ENCODE assay signal across 8 cellular contexts in the genomic region with DNA sequence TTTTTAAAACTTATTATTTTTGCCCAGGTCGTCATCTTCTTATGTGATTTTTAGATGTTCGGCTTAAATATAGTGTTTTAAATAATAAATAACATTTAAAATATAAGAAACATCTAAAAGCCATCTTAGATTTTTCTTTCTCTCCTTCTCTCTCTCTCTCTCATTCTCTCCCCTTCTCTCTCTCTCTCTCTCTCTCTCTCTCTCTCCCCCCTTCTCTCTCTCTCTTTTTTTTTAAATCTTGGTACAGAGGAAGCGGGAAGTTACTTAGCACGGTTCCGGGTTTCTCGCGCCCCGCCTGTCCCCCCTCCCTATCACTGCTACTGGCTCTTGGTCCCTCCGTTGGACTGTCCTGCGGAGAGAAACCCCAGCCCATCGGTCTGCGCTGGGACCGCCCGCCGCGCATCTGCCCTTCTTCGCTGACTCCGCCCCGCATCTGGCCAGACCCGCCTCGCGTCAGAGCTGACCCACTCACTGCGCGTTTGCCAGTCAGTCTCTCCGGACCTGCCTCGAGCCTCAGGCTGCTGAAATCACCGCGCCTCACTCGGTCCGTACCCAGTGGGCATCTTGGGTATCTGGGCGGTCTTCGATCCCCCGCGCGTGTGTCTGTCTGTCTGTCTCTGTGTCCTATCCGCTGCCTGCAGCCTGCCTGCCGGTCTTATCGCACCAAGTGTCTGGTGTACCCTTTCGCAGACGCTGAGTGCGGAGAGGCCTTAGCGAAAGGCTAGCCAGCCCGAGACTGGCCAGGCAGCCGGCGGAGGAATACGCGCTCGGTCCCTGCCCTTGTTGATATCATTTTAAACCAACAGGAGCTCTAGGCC. TPM values are rescaled to one million over a fixed set of nuclear protein-coding genes. Genes with fewer than 3 reads are reported as not detected.
DNase-seq lines count a peak whose midpoint lies in the region; ATAC-seq and TF ChIP-seq lines count a peak whose summit lies in the region.

A gene (plus strand): TSS at position 489 of the 818 bp plus-strand sequence. CDS start 739 bp downstream, outside the sequence.

- 14% methylated on average over 42 of the region's 48 CpGs for WGBS in esophagus muscularis mucosa
- WGBS in upper lobe of left lung, 2 donors: 12 to 17% methylated on average over 23 to 47 of the region's 48 CpGs

- no peak for TF ChIP-seq EP300 in esophagus muscularis mucosa (IDR thresholded peaks at IDR 0.05)
- no peak for TF ChIP-seq EP300 in upper lobe of left lung (IDR thresholded peaks at IDR 0.05)

- peak within 1 kb of the TSS; percentile 93 for H3K4me3 Mint-ChIP-seq in mesothelial cell of epicardium

- intact Hi-C loops in esophagus muscularis mucosa (cut with DNase I): no loop called here

- TF ChIP-seq CTCF in esophagus muscularis mucosa (IDR thresholded peaks at IDR 0.05) (no peak), mesothelial cell of epicardium (IDR thresholded peaks at IDR 0.05; ENCODE audit: unreplicated experiment) (no peak), upper lobe of left lung (IDR thresholded peaks at IDR 0.05) (no peak)

- H3K4me3 ChIP-seq in ACC112 (ENCODE audit: low read depth, low read length): peak within 1 kb of the TSS; percentile 72
- H3K4me3 ChIP-seq in esophagus muscularis mucosa: peak within 1 kb of the TSS; percentile 53 to 64 (median 59)
- peak within 1 kb of the TSS in 3 of 4 donors; percentile 33 to 49 (median 49) for H3K4me3 ChIP-seq in upper lobe of left lung

- peak within 1 kb of the TSS; percentile 97 for H3K27ac Mint-ChIP-seq in mesothelial cell of epicardium

- no peaks in the 10 kb centered on the region for H3K27me3 ChIP-seq in ACC112 (ENCODE audit: insufficient read depth, low read length)
- H3K27me3 ChIP-seq in esophagus muscularis mucosa: no peaks in the 10 kb centered on the region
- no peaks in the 10 kb centered on the region for H3K27me3 ChIP-seq in upper lobe of left lung

- TF ChIP-seq POLR2A in esophagus muscularis mucosa (IDR thresholded peaks at IDR 0.05; ENCODE audit: low read depth) (peak; percentile 40), upper lobe of left lung (IDR thresholded peaks at IDR 0.05) (peak in 3 of 4 donors; percentile 16 to 49 (median 24))

- no peak within 1 kb of the TSS for H2AFZ ChIP-seq in ACC112 (ENCODE audit: low read length, unreplicated experiment)

- no peaks in the 10 kb centered on the region for H3K4me1 ChIP-seq in ACC112 (ENCODE audit: control insufficient read depth, insufficient read depth, low read length, unreplicated experiment)
- peaks cover 0 to 16% (median 3%) of the 10 kb centered on the region in 4 donors for H3K4me1 ChIP-seq in esophagus muscularis mucosa
- H3K4me1 ChIP-seq in upper lobe of left lung: no peaks in the 10 kb centered on the region

- H3K36me3 ChIP-seq in ACC112 (ENCODE audit: insufficient read depth, low read length) (no peaks in the 10 kb centered on the region), esophagus muscularis mucosa (no peaks in the 10 kb centered on the region), upper lobe of left lung (no peaks in the 10 kb centered on the region)

- H3K27ac ChIP-seq in ACC112 (ENCODE audit: low read depth, low read length) (peak within 1 kb of the TSS; percentile 5; the same call in 1 of the 2 replicates), esophagus muscularis mucosa (replicated peaks in 1 of 4) (peak within 1 kb of the TSS; percentile 81 to 87 (median 84)), upper lobe of left lung (peak within 1 kb of the TSS; percentile 71 to 83 (median 77))

- H3K36me3 Mint-ChIP-seq in mesothelial cell of epicardium: no peaks in the 10 kb centered on the region

- H3K4me1 Mint-ChIP-seq in mesothelial cell of epicardium: peaks cover 23% of the 10 kb centered on the region

- no peaks in the 10 kb centered on the region for H3K9me3 Mint-ChIP-seq in mesothelial cell of epicardium

- no peaks in the 10 kb centered on the region for H3K79me2 ChIP-seq in ACC112 (ENCODE audit: control insufficient read depth, insufficient read depth, low read length, unreplicated experiment)

- H3K27me3 Mint-ChIP-seq in mesothelial cell of epicardium (ENCODE audit: low read depth): no peaks in the 10 kb centered on the region

- H3K9me3 ChIP-seq in esophagus muscularis mucosa (no peaks in the 10 kb centered on the region), upper lobe of left lung (no peaks in the 10 kb centered on the region)

- peak; percentile 91 to 99 for ATAC-seq in upper lobe of left lung (ENCODE audit: low FRiP score in 2 of 2)
- ATAC-seq in GM18511 (IDR thresholded peaks at IDR 0.05; ENCODE audit: unreplicated experiment): no peak

- DNase-seq in NCI-H2227 treated with DMSO at 0.1 percent for 48 hours (lab: John Stamatoyannopoulos, UW) (peak; percentile 36), esophagus muscularis mucosa (ENCODE audit: extremely low spot score) (no peak), mesothelial cell of epicardium (ENCODE audit: low spot score in 2 of 2, unreplicated experiment in 2 of 2) (peak; percentile 64 to 85), upper lobe of left lung (peak; percentile 39 to 90), cerebellar nuclear complex (lab: John Stamatoyannopoulos, UW) (no peak), NCI-H1092 (lab: John Stamatoyannopoulos, UW) (no peak)

RNA-seq across cellular contexts. Expression of the gene that starts here (rescaled TPM):
- total RNA-seq in esophagus muscularis mucosa (1 to 10 TPM; 2.2 to 4.2 (median 3.7) TPM), mesothelial cell of epicardium (6.8 to 8.4 TPM (median 7.4 TPM) in 3 replicates), upper lobe of left lung (1 to 10 TPM in 2 of 6 donors, under 1 TPM in 3, not detected in 1; 0.33 to 1.2 (median 0.89) TPM)

Comparison
In these comparisons a context has a peak if more than half of its experiments do, and no peak if none do; other contexts are left out.
1. H3K27ac ChIP-seq: peak in every context shown above with its lines; median percentile 84 in esophagus muscularis mucosa; 77 in upper lobe of left lung; 5 in ACC112.
2. DNase-seq: peak in NCI-H2227 treated with DMSO at 0.1 percent for 48 hours (single experiment), mesothelial cell of epicardium (2 of 2) and upper lobe of left lung (2 of 2); none in esophagus muscularis mucosa (single experiment), cerebellar nuclear complex (0 of 2) and NCI-H1092 (single experiment).
3. Peak in every context shown above with its lines, with median percentiles within 50 percentile points of each other: H3K4me3 ChIP-seq.